Comparison of ENCODE assay signal across 8 cellular contexts in the genomic region with DNA sequence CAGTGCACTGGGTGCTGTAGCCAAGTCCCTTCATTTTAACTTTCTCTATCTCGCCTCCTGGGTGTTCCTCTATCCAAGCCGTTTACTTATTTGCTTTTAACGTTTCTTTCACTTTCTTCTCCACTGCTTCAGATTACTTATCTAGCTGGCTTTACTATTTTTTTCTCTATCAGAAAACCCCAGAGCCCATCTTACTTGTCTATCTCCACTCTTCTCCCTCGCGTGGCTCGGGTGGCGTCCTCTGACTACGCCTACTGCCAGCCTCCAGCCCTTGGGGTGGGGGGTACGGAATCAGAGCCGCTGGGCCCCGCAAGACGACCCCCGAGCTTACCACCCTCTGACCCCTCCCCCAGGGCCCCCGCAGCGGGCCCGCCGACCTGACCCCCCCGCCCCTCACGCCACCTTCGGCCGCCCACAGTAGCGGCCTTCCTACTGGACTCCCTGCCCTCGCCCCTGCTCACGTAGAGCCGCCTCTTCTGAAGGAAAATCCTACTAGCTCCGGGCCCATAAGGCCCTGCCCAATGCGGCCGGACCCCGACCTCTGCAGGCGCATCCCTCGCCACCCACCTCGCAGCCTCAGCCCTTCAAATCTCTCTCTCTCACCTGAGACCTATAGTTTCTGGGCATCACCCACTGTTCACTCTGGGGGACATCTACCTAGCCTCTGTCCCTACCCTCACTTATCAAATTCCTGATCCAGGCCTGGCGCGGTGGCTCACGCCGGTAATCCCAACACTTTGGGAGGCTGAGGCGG. TPM values are rescaled to one million over a fixed set of nuclear protein-coding genes. Genes with fewer than 3 reads are reported as not detected.
A peak's percentile ranks its signal among the peaks of the same experiment; 100 is the strongest.
DNase-seq lines count a peak whose midpoint lies in the region; ATAC-seq and TF ChIP-seq lines count a peak whose summit lies in the region.

No MANE protein-coding gene starts in this region.

- H3K79me1 ChIP-seq in mesenchymal stem cell (replicated peaks; ENCODE audit: low read length, poor library complexity, severe bottlenecking), result peaks cover 4% of the 10 kb centered on the region

- H2AK5ac ChIP-seq in mesenchymal stem cell (ENCODE audit: low read length, severe bottlenecking), result no peak overlapping the region

- ATAC-seq in HG03175 (IDR thresholded peaks at IDR 0.05; ENCODE audit: unreplicated experiment) (no peak), HG02970 (IDR thresholded peaks at IDR 0.05; ENCODE audit: low FRiP score, unreplicated experiment) (no peak)

- H3K14ac ChIP-seq in mesenchymal stem cell (ENCODE audit: low read length in 2 of 2), result no peak overlapping the region

- H3K27me3 ChIP-seq in A673 (replicated peaks; ENCODE audit: insufficient read depth, low read depth, low read length, poor library complexity) (no peaks in the 10 kb centered on the region), breast epithelium (no peaks in the 10 kb centered on the region), mesenchymal stem cell (ENCODE audit: control insufficient read depth in 1 of 2, insufficient read depth in 1 of 2, low read length in 2 of 2) (no peaks in the 10 kb centered on the region)

- H2BK12ac ChIP-seq in mesenchymal stem cell (ENCODE audit: low read length in 2 of 2), result peak overlapping the region in 1 of 2 experiments; percentile 34

- H2AFZ ChIP-seq in mesenchymal stem cell (ENCODE audit: low read depth, low read length), result peak overlapping the region; percentile 36

- no peak overlapping the region for H4K91ac ChIP-seq in mesenchymal stem cell (ENCODE audit: low read length)

- no peaks in the 10 kb centered on the region for H3K9me3 ChIP-seq in A673 (ENCODE audit: low read depth, low read length, poor library complexity, severe bottlenecking)
- H3K9me3 ChIP-seq in breast epithelium, result no peaks in the 10 kb centered on the region
- no peaks in the 10 kb centered on the region for H3K9me3 ChIP-seq in mesenchymal stem cell (ENCODE audit: control insufficient read depth, low read length)

- H3K9me3 Mint-ChIP-seq in HFFc6, result no peaks in the 10 kb centered on the region

- WGBS in mesenchymal stem cell, result 39% methylated on average over 36 of the region's 37 CpGs

- H3K23ac ChIP-seq in mesenchymal stem cell (ENCODE audit: low read length in 2 of 2), result no peak overlapping the region

- peak overlapping the region; percentile 31 to 70 for H3K18ac ChIP-seq in mesenchymal stem cell (ENCODE audit: low read depth in 1 of 2, low read length in 2 of 2)

- H3K27ac Mint-ChIP-seq in HFFc6, result peak overlapping the region; percentile 80

- H3K4me3 ChIP-seq in A673 (ENCODE audit: low read depth, low read length, poor library complexity, severe bottlenecking), result peak overlapping the region; percentile 68
- peak overlapping the region; percentile 84 to 96 (median 89) for H3K4me3 ChIP-seq in breast epithelium
- peak overlapping the region in 1 of 2 experiments; percentile 85 for H3K4me3 ChIP-seq in mesenchymal stem cell (ENCODE audit: insufficient read depth in 1 of 2, low read depth in 1 of 2, low read length in 2 of 2)

- TF ChIP-seq CTCF in A673 (conservative IDR thresholded peaks at IDR 0.05; ENCODE audit: low read depth, low read length) (no peak), HFFc6 (IDR thresholded peaks at IDR 0.05) (no peak), breast epithelium (IDR thresholded peaks at IDR 0.05) (no peak)

- H3K4ac ChIP-seq in mesenchymal stem cell (ENCODE audit: low read depth in 1 of 2, low read length in 2 of 2), result peak overlapping the region in 1 of 2 experiments; percentile 64

- H3K4me1 ChIP-seq in A673 (ENCODE audit: insufficient read depth, low read length, poor library complexity, severe bottlenecking) (peaks cover 19% of the 10 kb centered on the region), breast epithelium (peaks cover 0 to 10% of the 10 kb centered on the region in 2 donors), mesenchymal stem cell (ENCODE audit: control insufficient read depth, insufficient read depth, low read depth, low read length) (peaks cover 28% of the 10 kb centered on the region)

- DNase-seq in A673 (ENCODE audit: low spot score) (no peak), HFFc6 (no peak), breast epithelium (ENCODE audit: low spot score in 2 of 2) (no peak), mesenchymal stem cell (peak; percentile 61), G401 (ENCODE audit: low spot score) (no peak), RKO (ENCODE audit: low spot score) (no peak)

- peak overlapping the region; percentile 80 for H4K8ac ChIP-seq in mesenchymal stem cell (ENCODE audit: low read length)

- peak overlapping the region; percentile 92 for H3K9ac ChIP-seq in mesenchymal stem cell (ENCODE audit: low read length)

- H3K27ac ChIP-seq in A673 (ENCODE audit: low read depth, low read length, poor library complexity, severe bottlenecking) (peak overlapping the region; percentile 87), breast epithelium (peak overlapping the region; percentile 92 to 98), mesenchymal stem cell (ENCODE audit: low read length, poor library complexity, severe bottlenecking) (no peak overlapping the region)

- H2BK120ac ChIP-seq in mesenchymal stem cell (ENCODE audit: low read depth, low read length), result peak overlapping the region; percentile 74

- peak overlapping the region; percentile 100 for H3K4me3 Mint-ChIP-seq in HFFc6

- CTCF ChIA-PET in A673 (lab: Charles Lee), result interaction anchor here (0.7 kb wide), 1 partner anchor 71 kb away, joined by 6 read pairs; no protein-coding TSS in a partner anchor

- POLR2A ChIA-PET in A673 (lab: Charles Lee; ENCODE audit: low non-redundant PET), result no interaction called here

- peak overlapping the region; percentile 64 for H3K4me2 ChIP-seq in mesenchymal stem cell (ENCODE audit: low read length, poor library complexity, severe bottlenecking)

- peaks cover 28% of the 10 kb centered on the region for H3K36me3 Mint-ChIP-seq in HFFc6 (ENCODE audit: low read depth)

- no peaks in the 10 kb centered on the region for H3K36me3 ChIP-seq in A673 (ENCODE audit: insufficient read depth, low read length, poor library complexity, severe bottlenecking)
- no peaks in the 10 kb centered on the region for H3K36me3 ChIP-seq in breast epithelium
- H3K36me3 ChIP-seq in mesenchymal stem cell (ENCODE audit: control insufficient read depth in 1 of 2, insufficient read depth in 2 of 2, low read depth in 1 of 2, low read length in 2 of 2), result peaks cover 9 to 13% of the 10 kb centered on the region in 2 experiments

- no peak for TF ChIP-seq POLR2A in breast epithelium (IDR thresholded peaks at IDR 0.05)

- in situ Hi-C loops in G401 (cut with HindIII; ENCODE audit: low sequenced_read_pairs), result no loop called here

- no peak overlapping the region for H2BK5ac ChIP-seq in mesenchymal stem cell (ENCODE audit: low read depth, low read length, poor library complexity, severe bottlenecking)

- intact Hi-C loops in A673 (cut with micrococcal nuclease; ENCODE audit: unreplicated experiment), result no loop called here
- intact Hi-C loops in breast epithelium (cut with DNase I; ENCODE audit: low total_unique reads), result no loop called here

- peaks cover 36% of the 10 kb centered on the region for H3K4me1 Mint-ChIP-seq in HFFc6 (ENCODE audit: low read depth)

- H2BK15ac ChIP-seq in mesenchymal stem cell (ENCODE audit: low read depth, poor library complexity, severe bottlenecking), result peak overlapping the region; percentile 39

- peaks cover 8% of the 10 kb centered on the region for H3K27me3 Mint-ChIP-seq in HFFc6 (ENCODE audit: insufficient read depth)

- BruUV-seq in A673 (replicated peaks; lab: Mats Ljungman, UMichigan), result no TSS peak

RNA-seq across cellular contexts. Expression of gene SLC12A4, which starts 1.0 kb away (rescaled TPM):
- 41.9 and 47.6 TPM in 2 replicates for total RNA-seq in A673 (2021)
- total RNA-seq in HFFc6 (2021; fragmentation: NEBNext Ultra II Directional; extraction: Animal tissue kit (Norgen Biotek cat#: 25700)), result 100 to 1,000 TPM in 1 of 6 experiments, 10 to 100 TPM in 5; 89.8 to 113 (median 98.9) TPM
- total RNA-seq in breast epithelium, result 10 to 100 TPM; 32.1 to 64.9 (median 53.6) TPM
- 43.9 TPM for polyA plus RNA-seq in mesenchymal stem cell (2013, experiment 1 of 2)
- 45.1 TPM for polyA plus RNA-seq in mesenchymal stem cell (2013, experiment 2 of 2)
- 30.0 and 46.2 TPM in 2 replicates for total RNA-seq in G401 (2014; rRNA removed; shearing (Covaris generic))

RNA-seq across cellular contexts. Expression of gene DPEP3, which starts 10.8 kb away (rescaled TPM):
- total RNA-seq in A673 (2021) (not detected in 2 replicates), breast epithelium (under 1 TPM in 1 of 3 donors, not detected in 2; 0.29 TPM)
- not detected for total RNA-seq in HFFc6 (2021; fragmentation: NEBNext Ultra II Directional; extraction: Animal tissue kit (Norgen Biotek cat#: 25700))
- not detected for polyA plus RNA-seq in mesenchymal stem cell (2013, experiment 1 of 2)
- polyA plus RNA-seq in mesenchymal stem cell (2013, experiment 2 of 2), result not detected
- total RNA-seq in G401 (2014; rRNA removed; shearing (Covaris generic)), result not detected in 2 replicates

RNA-seq across cellular contexts. Expression of gene LCAT, which starts 25.5 kb away (rescaled TPM):
- total RNA-seq in A673 (2021) (15.5 and 17.6 TPM in 2 replicates), breast epithelium (10 to 100 TPM; 11.8 to 18.6 (median 15.4) TPM)
- 10 to 100 TPM; 17.6 to 21.8 (median 19.8) TPM for total RNA-seq in HFFc6 (2021; fragmentation: NEBNext Ultra II Directional; extraction: Animal tissue kit (Norgen Biotek cat#: 25700))
- polyA plus RNA-seq in mesenchymal stem cell (2013, experiment 1 of 2), result 11.5 TPM
- 10.8 TPM for polyA plus RNA-seq in mesenchymal stem cell (2013, experiment 2 of 2)
- 6.0 and 8.1 TPM in 2 replicates for total RNA-seq in G401 (2014; rRNA removed; shearing (Covaris generic))

RNA-seq across cellular contexts. Expression of gene DPEP2, which starts 29.8 kb away (rescaled TPM):
- total RNA-seq in A673 (2021) (not detected in 2 replicates), breast epithelium (1 to 10 TPM; 1.3 to 7.7 (median 2.5) TPM)
- total RNA-seq in HFFc6 (2021; fragmentation: NEBNext Ultra II Directional; extraction: Animal tissue kit (Norgen Biotek cat#: 25700)), result not detected
- polyA plus RNA-seq in mesenchymal stem cell (2013, experiment 1 of 2), result 0.35 TPM
- 0.19 TPM for polyA plus RNA-seq in mesenchymal stem cell (2013, experiment 2 of 2)
- 0.31 TPM in 1 of 2 replicates, not detected in the other for total RNA-seq in G401 (2014; rRNA removed; shearing (Covaris generic))

RNA-seq across cellular contexts. Expression of gene PSMB10, which starts 32.8 kb away (rescaled TPM):
- total RNA-seq in A673 (2021) (21.6 and 24.8 TPM in 2 replicates), breast epithelium (10 to 100 TPM; 32.1 to 46.2 (median 34.1) TPM)
- 10 to 100 TPM; 36.3 to 49.7 (median 40.0) TPM for total RNA-seq in HFFc6 (2021; fragmentation: NEBNext Ultra II Directional; extraction: Animal tissue kit (Norgen Biotek cat#: 25700))
- 102 TPM for polyA plus RNA-seq in mesenchymal stem cell (2013, experiment 1 of 2)
- polyA plus RNA-seq in mesenchymal stem cell (2013, experiment 2 of 2), result 104 TPM
- total RNA-seq in G401 (2014; rRNA removed; shearing (Covaris generic)), result 17.1 and 26.2 TPM in 2 replicates
